20 cellular contexts compared by ENCODE assay signal in the genomic region with DNA sequence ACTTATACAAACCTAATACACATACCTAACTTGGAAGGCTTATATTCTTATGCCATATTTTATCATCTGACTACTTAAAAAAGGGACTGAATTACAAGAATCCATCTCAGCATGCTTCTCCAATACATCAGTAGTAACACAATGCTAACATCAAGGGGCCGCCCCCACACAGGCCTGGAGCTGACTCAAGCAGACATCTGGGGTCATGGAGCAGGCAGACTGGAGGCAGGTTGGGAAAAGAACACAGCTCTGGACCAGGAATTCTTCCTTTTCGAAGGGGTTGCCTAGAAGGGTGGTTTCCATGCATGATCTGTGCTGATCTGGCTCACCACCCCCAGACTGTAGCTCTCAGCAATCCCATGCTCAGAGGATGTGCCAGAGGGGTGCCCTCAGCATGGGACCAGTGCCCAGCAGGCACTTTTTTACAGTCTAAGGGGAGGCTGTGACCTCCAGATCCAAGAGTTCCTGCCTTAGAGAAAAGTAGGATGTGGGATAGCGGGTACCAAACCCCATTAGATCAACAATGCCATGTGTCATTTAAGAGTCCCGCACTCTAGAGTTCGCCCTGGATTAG. TPM values are rescaled to one million over a fixed set of nuclear protein-coding genes. Genes with fewer than 3 reads are reported as not detected.
DNase-seq lines count a peak whose midpoint lies in the region; ATAC-seq and TF ChIP-seq lines count a peak whose summit lies in the region.
"Had no signal": no experiment of that assay in that cellular context is flagged by ENCODE, and none has a peak within 500 bp of the region (broad histone marks: within the 10 kb centered on the region; RNA-seq: fewer than 3 reads in every experiment).

No MANE protein-coding gene starts in this region.

- H3K27me3 ChIP-seq in RWPE2 (ENCODE audit: insufficient read depth, poor library complexity, severe bottlenecking) = no peaks in the 10 kb centered on the region
- H3K27me3 ChIP-seq: BLaER1, dorsolateral prefrontal cortex, ovary, SJSA1 had no signal

- H3K9me3 ChIP-seq in RWPE2 (ENCODE audit: severe bottlenecking) = no peaks in the 10 kb centered on the region
- H3K9me3 ChIP-seq: ovary, SJSA1 had no signal

- intact Hi-C loops in activated CD8-positive, alpha-beta T cell treated with anti-CD3 and anti-CD28 coated beads for 36 hours (cut with micrococcal nuclease) = no loop called here

- H3K36me3 ChIP-seq in RWPE2 (ENCODE audit: low read depth) = no peaks in the 10 kb centered on the region
- H3K36me3 ChIP-seq: BLaER1, ovary, SJSA1 had no signal

- ATAC-seq in RWPE2 (ENCODE audit: low read depth) (peak; percentile 46; the same call in 1 of the 3 replicates), GM21576 (IDR thresholded peaks at IDR 0.05; ENCODE audit: unreplicated experiment) (no peak)
- no peak for ATAC-seq in activated CD8-positive, alpha-beta T cell treated with anti-CD3 and anti-CD28 coated beads for 36 hours
- ATAC-seq: left ventricle myocardium superior had no signal

- CTCF ChIA-PET in activated naive CD4-positive, alpha-beta T cell treated with anti-CD3 and anti-CD28 coated beads, Interleukin-2, amount 10 ng/mL, durations not matched to agents 7 days and 5 days (lab: Charles Lee) = interaction anchor here (1.2 kb wide), 1 partner anchor 117 kb away, joined by 3 read pairs; no protein-coding TSS in a partner anchor
- CTCF ChIA-PET in activated CD8-positive, alpha-beta T cell treated with anti-CD3 and anti-CD28 coated beads for 36 hours (lab: Charles Lee) = no interaction called here

- no peak overlapping the region for H3K4me3 Mint-ChIP-seq in activated naive CD4-positive, alpha-beta T cell treated with anti-CD3 and anti-CD28 coated beads, Interleukin-2, amount 10 ng/mL, durations not matched to agents 7 days and 5 days
- no peak overlapping the region for H3K4me3 Mint-ChIP-seq in activated CD8-positive, alpha-beta T cell treated with anti-CD3 and anti-CD28 coated beads for 36 hours

- no peak overlapping the region for H3K27ac Mint-ChIP-seq in activated naive CD4-positive, alpha-beta T cell treated with anti-CD3 and anti-CD28 coated beads, Interleukin-2, amount 10 ng/mL, durations not matched to agents 7 days and 5 days
- no peak overlapping the region for H3K27ac Mint-ChIP-seq in activated CD8-positive, alpha-beta T cell treated with anti-CD3 and anti-CD28 coated beads for 36 hours

- H3K4me1 Mint-ChIP-seq in activated naive CD4-positive, alpha-beta T cell treated with anti-CD3 and anti-CD28 coated beads, Interleukin-2, amount 10 ng/mL, durations not matched to agents 7 days and 5 days = no peaks in the 10 kb centered on the region
- H3K4me1 Mint-ChIP-seq in activated CD8-positive, alpha-beta T cell treated with anti-CD3 and anti-CD28 coated beads for 36 hours (ENCODE audit: low read depth) = no peaks in the 10 kb centered on the region

- peaks cover 1% of the 10 kb centered on the region for H3K36me3 Mint-ChIP-seq in activated naive CD4-positive, alpha-beta T cell treated with anti-CD3 and anti-CD28 coated beads, Interleukin-2, amount 10 ng/mL, durations not matched to agents 7 days and 5 days
- H3K36me3 Mint-ChIP-seq in activated CD8-positive, alpha-beta T cell treated with anti-CD3 and anti-CD28 coated beads for 36 hours (ENCODE audit: low read depth) = no peaks in the 10 kb centered on the region

- TF ChIP-seq CTCF in RWPE2 (IDR thresholded peaks at IDR 0.05; ENCODE audit: poor library complexity, severe bottlenecking) (no peak), fibroblast of pulmonary artery (IDR thresholded peaks at IDR 0.05; ENCODE audit: low read length, missing control alignments) (no peak)
- no peak for TF ChIP-seq CTCF in activated CD8-positive, alpha-beta T cell treated with anti-CD3 and anti-CD28 coated beads for 36 hours (IDR thresholded peaks at IDR 0.05)

- H3K4me1 ChIP-seq in RWPE2 (ENCODE audit: insufficient read depth, poor library complexity, severe bottlenecking) = no peaks in the 10 kb centered on the region
- H3K4me1 ChIP-seq: BLaER1 had no signal

- peaks cover 18% of the 10 kb centered on the region for H3K27me3 Mint-ChIP-seq in activated naive CD4-positive, alpha-beta T cell treated with anti-CD3 and anti-CD28 coated beads, Interleukin-2, amount 10 ng/mL, durations not matched to agents 7 days and 5 days
- no peaks in the 10 kb centered on the region for H3K27me3 Mint-ChIP-seq in activated CD8-positive, alpha-beta T cell treated with anti-CD3 and anti-CD28 coated beads for 36 hours

- H3K9me3 Mint-ChIP-seq in activated naive CD4-positive, alpha-beta T cell treated with anti-CD3 and anti-CD28 coated beads, Interleukin-2, amount 10 ng/mL, durations not matched to agents 7 days and 5 days = peaks cover 7% of the 10 kb centered on the region
- peaks cover 2% of the 10 kb centered on the region for H3K9me3 Mint-ChIP-seq in activated CD8-positive, alpha-beta T cell treated with anti-CD3 and anti-CD28 coated beads for 36 hours

- H3K27ac ChIP-seq in RWPE2 (ENCODE audit: poor library complexity, severe bottlenecking) = no peak overlapping the region
- H3K27ac ChIP-seq: BLaER1, HL-60, ovary, SJSA1 had no signal

- H3K4me3 ChIP-seq in RWPE2 (ENCODE audit: severe bottlenecking) = no peak overlapping the region
- no peak overlapping the region for H3K4me3 ChIP-seq in fibroblast of pulmonary artery (replicated peaks; ENCODE audit: low read depth, low read length)
- H3K4me3 ChIP-seq: BLaER1, dorsolateral prefrontal cortex, ovary, SJSA1 had no signal

- POLR2A ChIA-PET in activated CD8-positive, alpha-beta T cell treated with anti-CD3 and anti-CD28 coated beads for 36 hours (lab: Charles Lee) = interaction anchor here (0.6 kb wide), 1 partner anchor 9 kb away, joined by 4 read pairs; no protein-coding TSS in a partner anchor

- DNase-seq in ELR (ENCODE audit: low read depth) (peak; percentile 63), RWPE2 (ENCODE audit: low spot score) (no peak), fibroblast of pulmonary artery (ENCODE audit: low read depth) (peak; percentile 65), renal cortical epithelial cell (ENCODE audit: low read depth) (peak; percentile 81), KG1 (lab: John Stamatoyannopoulos, UW) (no peak)
- DNase-seq in activated naive CD4-positive, alpha-beta T cell treated with anti-CD3 and anti-CD28 coated beads, Interleukin-2, amount 10 ng/mL, durations not matched to agents 7 days and 5 days = no peak
- DNase-seq in activated CD8-positive, alpha-beta T cell treated with anti-CD3 and anti-CD28 coated beads for 36 hours = no peak
- DNase-seq: activated CD4-positive, alpha-beta T cell treated with anti-CD3 and anti-CD28 coated beads for 1 hour; dorsolateral prefrontal cortex; left ventricle myocardium superior; NCI-H1417 treated with DMSO at 0.1 percent for 48 hours; NCI-H2227 treated with DMSO at 0.1 percent for 48 hours; ovary; stimulated activated CD4-positive, alpha-beta T cell treated with anti-CD3 and anti-CD28 coated beads, Interleukin-4, amount 100 ng/mL, for 24 hours; stimulated activated CD8-positive, alpha-beta memory T cell treated with anti-CD3 and anti-CD28 coated beads, Interleukin-4, amount 100 ng/mL, for 48 hours; T-helper 9 cell had no signal

RNA-seq across cellular contexts. Expression of gene DUSP5, which starts 26.1 kb away (rescaled TPM):
- total RNA-seq in renal cortical epithelial cell = 8.2 and 62.2 TPM in 2 replicates
- 10 to 100 TPM; 49.4 to 50.8 TPM for total RNA-seq in activated CD8-positive, alpha-beta T cell treated with anti-CD3 and anti-CD28 coated beads for 36 hours

Comparison
In these comparisons a context has a peak if more than half of its experiments do, and no peak if none do; other contexts are left out.
1. DNase-seq: peak in ELR (single experiment), fibroblast of pulmonary artery (single experiment) and renal cortical epithelial cell (single experiment); none in RWPE2 (single experiment), KG1 (single experiment), activated naive CD4-positive, alpha-beta T cell treated with anti-CD3 and anti-CD28 coated beads, Interleukin-2, amount 10 ng/mL, durations not matched to agents 7 days and 5 days (single experiment) and activated CD8-positive, alpha-beta T cell treated with anti-CD3 and anti-CD28 coated beads for 36 hours (single experiment).